In the genomic region with DNA sequence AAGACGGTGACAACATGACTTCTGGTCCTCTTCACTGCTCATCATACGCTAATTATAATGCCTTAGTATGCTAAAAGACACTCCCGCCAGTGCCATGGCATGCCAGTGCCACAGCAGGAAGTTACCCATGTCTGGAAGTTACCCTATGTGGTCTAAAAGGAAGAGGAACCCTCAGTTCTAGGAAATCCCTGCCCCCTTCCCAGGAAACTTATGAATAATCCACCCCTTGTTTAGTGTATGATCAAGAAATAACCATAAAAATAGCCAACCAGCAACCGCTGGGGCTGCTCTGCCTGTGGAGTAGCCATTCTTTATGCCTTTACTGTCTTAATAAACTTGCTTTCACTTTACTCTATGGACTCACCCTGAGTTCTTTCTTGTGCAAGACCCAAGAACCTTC, we compare ENCODE assay signal across 16 cellular contexts. TPM values are rescaled to one million over a fixed set of nuclear protein-coding genes. Genes with fewer than 3 reads are reported as not detected.
DNase-seq lines count a peak whose midpoint lies in the region; ATAC-seq lines count a peak whose summit lies in the region.
"Had no signal": no experiment of that assay in that cellular context is flagged by ENCODE, and none has a peak within 500 bp of the region (broad histone marks: within the 10 kb centered on the region; RNA-seq: fewer than 3 reads in every experiment).

No MANE protein-coding gene starts in this region.

- peaks cover 3% of the 10 kb centered on the region for H3K36me3 Mint-ChIP-seq in activated CD4-positive, alpha-beta T cell treated with anti-CD3 and anti-CD28 coated beads, Interleukin-2, amount 10 ng/mL, durations not matched to agents 24 days and 14 days (ENCODE audit: low read depth)
- H3K36me3 Mint-ChIP-seq in T-helper 1 cell treated with Interleukin-12 subunit alpha and Interleukin-12 subunit beta and Interleukin-4 antibody, amounts not matched to agents 30 μg/mL and 1 μg/mL, for 36 hours (ENCODE audit: low read depth) = peaks cover 4% of the 10 kb centered on the region
- peaks cover 3% of the 10 kb centered on the region for H3K36me3 Mint-ChIP-seq in activated naive CD8-positive, alpha-beta T cell treated with anti-CD3 and anti-CD28 coated beads for 36 hours
- peaks cover 6% of the 10 kb centered on the region for H3K36me3 Mint-ChIP-seq in natural killer cell treated with Interleukin-12 subunit alpha and Interleukin-12 subunit beta and Interleukin-15 and Interleukin-18, amount 100 ng/mL, for 72 hours
- H3K36me3 Mint-ChIP-seq: CD4-positive, alpha-beta memory T cell had no signal

- peaks cover 10% of the 10 kb centered on the region for H3K27me3 Mint-ChIP-seq in activated CD4-positive, alpha-beta T cell treated with anti-CD3 and anti-CD28 coated beads, Interleukin-2, amount 10 ng/mL, durations not matched to agents 24 days and 14 days
- H3K27me3 Mint-ChIP-seq in T-helper 1 cell treated with Interleukin-12 subunit alpha and Interleukin-12 subunit beta and Interleukin-4 antibody, amounts not matched to agents 30 μg/mL and 1 μg/mL, for 36 hours (ENCODE audit: low read depth) = no peaks in the 10 kb centered on the region
- H3K27me3 Mint-ChIP-seq in activated naive CD8-positive, alpha-beta T cell treated with anti-CD3 and anti-CD28 coated beads for 36 hours = no peaks in the 10 kb centered on the region
- H3K27me3 Mint-ChIP-seq in natural killer cell treated with Interleukin-12 subunit alpha and Interleukin-12 subunit beta and Interleukin-15 and Interleukin-18, amount 100 ng/mL, for 72 hours = no peaks in the 10 kb centered on the region

- peak overlapping the region; percentile 56 for H3K27ac Mint-ChIP-seq in activated CD4-positive, alpha-beta T cell treated with anti-CD3 and anti-CD28 coated beads, Interleukin-2, amount 10 ng/mL, durations not matched to agents 24 days and 14 days
- peak overlapping the region; percentile 60 for H3K27ac Mint-ChIP-seq in T-helper 1 cell treated with Interleukin-12 subunit alpha and Interleukin-12 subunit beta and Interleukin-4 antibody, amounts not matched to agents 30 μg/mL and 1 μg/mL, for 36 hours
- peak overlapping the region; percentile 71 for H3K27ac Mint-ChIP-seq in activated naive CD8-positive, alpha-beta T cell treated with anti-CD3 and anti-CD28 coated beads for 36 hours
- H3K27ac Mint-ChIP-seq in natural killer cell treated with Interleukin-12 subunit alpha and Interleukin-12 subunit beta and Interleukin-15 and Interleukin-18, amount 100 ng/mL, for 72 hours = peak overlapping the region; percentile 88 to 95

- peak; percentile 71 for DNase-seq in activated CD4-positive, alpha-beta T cell treated with anti-CD3 and anti-CD28 coated beads, Interleukin-2, amount 10 ng/mL, durations not matched to agents 24 days and 14 days
- DNase-seq in activated CD4-positive, alpha-beta T cell treated with anti-CD3 and anti-CD28 coated beads for 48 hours = no peak
- DNase-seq in activated naive CD8-positive, alpha-beta T cell treated with anti-CD3 and anti-CD28 coated beads for 36 hours = no peak
- DNase-seq in natural killer cell treated with Interleukin-12 subunit alpha and Interleukin-12 subunit beta and Interleukin-15 and Interleukin-18, amount 100 ng/mL, for 72 hours (ENCODE audit: low spot score) = peak; percentile 71
- DNase-seq in kidney tubule cell (ENCODE audit: low spot score) = no peak
- DNase-seq: CD4-positive, alpha-beta memory T cell; dermis blood vessel endothelial cell; EL; IMR-90; left cardiac atrium; NCI-H1417 treated with DMSO at 0.1 percent for 48 hours; NCI-H345 had no signal

- H3K4me3 Mint-ChIP-seq in activated CD4-positive, alpha-beta T cell treated with anti-CD3 and anti-CD28 coated beads, Interleukin-2, amount 10 ng/mL, durations not matched to agents 24 days and 14 days = peak overlapping the region; percentile 23
- no peak overlapping the region for H3K4me3 Mint-ChIP-seq in T-helper 1 cell treated with Interleukin-12 subunit alpha and Interleukin-12 subunit beta and Interleukin-4 antibody, amounts not matched to agents 30 μg/mL and 1 μg/mL, for 36 hours
- no peak overlapping the region for H3K4me3 Mint-ChIP-seq in activated naive CD8-positive, alpha-beta T cell treated with anti-CD3 and anti-CD28 coated beads for 36 hours
- peak overlapping the region; percentile 79 for H3K4me3 Mint-ChIP-seq in natural killer cell treated with Interleukin-12 subunit alpha and Interleukin-12 subunit beta and Interleukin-15 and Interleukin-18, amount 100 ng/mL, for 72 hours

- intact Hi-C loops in activated CD4-positive, alpha-beta T cell treated with anti-CD3 and anti-CD28 coated beads, Interleukin-2, amount 10 ng/mL, durations not matched to agents 24 days and 14 days (cut with micrococcal nuclease) = no loop called here

- peak; percentile 65 to 82 for ATAC-seq in natural killer cell treated with Interleukin-12 subunit alpha and Interleukin-12 subunit beta and Interleukin-15 and Interleukin-18, amount 100 ng/mL, for 72 hours
- ATAC-seq in HG03135 (IDR thresholded peaks at IDR 0.05; ENCODE audit: unreplicated experiment) = no peak
- no peak for ATAC-seq in GM18498 (IDR thresholded peaks at IDR 0.05; ENCODE audit: unreplicated experiment)
- ATAC-seq: HCT116 had no signal

- peaks cover 7% of the 10 kb centered on the region for H3K9me3 Mint-ChIP-seq in activated CD4-positive, alpha-beta T cell treated with anti-CD3 and anti-CD28 coated beads, Interleukin-2, amount 10 ng/mL, durations not matched to agents 24 days and 14 days
- peaks cover 5% of the 10 kb centered on the region for H3K9me3 Mint-ChIP-seq in T-helper 1 cell treated with Interleukin-12 subunit alpha and Interleukin-12 subunit beta and Interleukin-4 antibody, amounts not matched to agents 30 μg/mL and 1 μg/mL, for 36 hours
- H3K9me3 Mint-ChIP-seq in activated naive CD8-positive, alpha-beta T cell treated with anti-CD3 and anti-CD28 coated beads for 36 hours = peaks cover 4% of the 10 kb centered on the region
- peaks cover 3% of the 10 kb centered on the region for H3K9me3 Mint-ChIP-seq in natural killer cell treated with Interleukin-12 subunit alpha and Interleukin-12 subunit beta and Interleukin-15 and Interleukin-18, amount 100 ng/mL, for 72 hours

- peaks cover 19% of the 10 kb centered on the region for H3K4me1 Mint-ChIP-seq in activated CD4-positive, alpha-beta T cell treated with anti-CD3 and anti-CD28 coated beads, Interleukin-2, amount 10 ng/mL, durations not matched to agents 24 days and 14 days
- H3K4me1 Mint-ChIP-seq in T-helper 1 cell treated with Interleukin-12 subunit alpha and Interleukin-12 subunit beta and Interleukin-4 antibody, amounts not matched to agents 30 μg/mL and 1 μg/mL, for 36 hours (ENCODE audit: low read depth) = peaks cover 15% of the 10 kb centered on the region
- peaks cover 13% of the 10 kb centered on the region for H3K4me1 Mint-ChIP-seq in activated naive CD8-positive, alpha-beta T cell treated with anti-CD3 and anti-CD28 coated beads for 36 hours
- peaks cover 40% of the 10 kb centered on the region in 2 donors for H3K4me1 Mint-ChIP-seq in natural killer cell treated with Interleukin-12 subunit alpha and Interleukin-12 subunit beta and Interleukin-15 and Interleukin-18, amount 100 ng/mL, for 72 hours (ENCODE audit: low read depth in 2 of 2)

RNA-seq across cellular contexts. Expression of a gene that starts 15.8 kb away (rescaled TPM):
- 81.3 and 83.8 TPM in 2 replicates for total RNA-seq in activated CD4-positive, alpha-beta T cell treated with anti-CD3 and anti-CD28 coated beads, Interleukin-2, amount 10 ng/mL, durations not matched to agents 24 days and 14 days
- total RNA-seq in activated naive CD8-positive, alpha-beta T cell treated with anti-CD3 and anti-CD28 coated beads for 36 hours = 10 to 100 TPM; 51.3 to 51.4 TPM
- total RNA-seq in natural killer cell treated with Interleukin-12 subunit alpha and Interleukin-12 subunit beta and Interleukin-15 and Interleukin-18, amount 100 ng/mL, for 72 hours = 100 to 1,000 TPM in 1 of 2 donors, 10 to 100 TPM in 1; 59.0 to 159 TPM

RNA-seq across cellular contexts. Expression of a gene that starts 52.4 kb away (rescaled TPM):
- 33.1 and 36.2 TPM in 2 replicates for total RNA-seq in activated CD4-positive, alpha-beta T cell treated with anti-CD3 and anti-CD28 coated beads, Interleukin-2, amount 10 ng/mL, durations not matched to agents 24 days and 14 days
- total RNA-seq in activated naive CD8-positive, alpha-beta T cell treated with anti-CD3 and anti-CD28 coated beads for 36 hours = 10 to 100 TPM; 54.9 to 56.0 TPM
- 100 to 1,000 TPM; 158 to 170 TPM for total RNA-seq in natural killer cell treated with Interleukin-12 subunit alpha and Interleukin-12 subunit beta and Interleukin-15 and Interleukin-18, amount 100 ng/mL, for 72 hours

Comparison
In these comparisons a context has a peak if more than half of its experiments do, and no peak if none do; other contexts are left out.
1. DNase-seq: peak in activated CD4-positive, alpha-beta T cell treated with anti-CD3 and anti-CD28 coated beads, Interleukin-2, amount 10 ng/mL, durations not matched to agents 24 days and 14 days (single experiment) and natural killer cell treated with Interleukin-12 subunit alpha and Interleukin-12 subunit beta and Interleukin-15 and Interleukin-18, amount 100 ng/mL, for 72 hours (single experiment); none in activated CD4-positive, alpha-beta T cell treated with anti-CD3 and anti-CD28 coated beads for 48 hours (single experiment), activated naive CD8-positive, alpha-beta T cell treated with anti-CD3 and anti-CD28 coated beads for 36 hours (single experiment) and kidney tubule cell (single experiment).
2. H3K4me3 Mint-ChIP-seq: peak in activated CD4-positive, alpha-beta T cell treated with anti-CD3 and anti-CD28 coated beads, Interleukin-2, amount 10 ng/mL, durations not matched to agents 24 days and 14 days (single experiment) and natural killer cell treated with Interleukin-12 subunit alpha and Interleukin-12 subunit beta and Interleukin-15 and Interleukin-18, amount 100 ng/mL, for 72 hours (single experiment); none in T-helper 1 cell treated with Interleukin-12 subunit alpha and Interleukin-12 subunit beta and Interleukin-4 antibody, amounts not matched to agents 30 μg/mL and 1 μg/mL, for 36 hours (single experiment) and activated naive CD8-positive, alpha-beta T cell treated with anti-CD3 and anti-CD28 coated beads for 36 hours (single experiment).
3. ATAC-seq: peak in natural killer cell treated with Interleukin-12 subunit alpha and Interleukin-12 subunit beta and Interleukin-15 and Interleukin-18, amount 100 ng/mL, for 72 hours (2 of 2); none in HG03135 (single experiment) and GM18498 (single experiment).
4. Peak in every context shown above with its lines, with median percentiles within 50 percentile points of each other: H3K27ac Mint-ChIP-seq.